Comparison of ENCODE assay signal across 29 cellular contexts in genomic region chr9:3650994-3651622, GRCh38.
A peak's percentile ranks its signal among the peaks of the same experiment; 100 is the strongest.
DNase-seq lines count a peak whose midpoint lies in the region; ATAC-seq, FAIRE-seq and TF ChIP-seq lines count a peak whose summit lies in the region.
"Had no signal": no experiment of that assay in that cellular context is flagged by ENCODE, and none has a peak within 500 bp of the region (broad histone marks: within the 10 kb centered on the region; RNA-seq: fewer than 3 reads in every experiment).

No MANE protein-coding gene starts in this region.

- no peaks in the 10 kb centered on the region for H4K20me1 ChIP-seq in K562 (replicated peaks; ENCODE audit: control insufficient read depth, insufficient read depth, low read length)

- CTCF ChIA-PET in K562 (lab: Yijun Ruan, JAX; ENCODE audit: low intra/inter-chr PET ratio) = no interaction called here

- TF ChIP-seq RAD21 in K562 (CRISPR knock-in tag; conservative IDR thresholded peaks at IDR 0.05 in 1 of 2, IDR thresholded peaks at IDR 0.05 in 1 of 2) = no peak

- intact Hi-C loops in K562 (cut with micrococcal nuclease) = no loop called here

- H2AFZ ChIP-seq in K562 (ENCODE audit: low read depth, low read length) = no peak overlapping the region
- H2AFZ ChIP-seq: GM23338 had no signal

- peak; percentile 58 for FAIRE-seq in GM12892 (lab: Jason Lieb, UNC)
- FAIRE-seq in K562 (lab: Jason Lieb, UNC) = no peak
- FAIRE-seq: bronchial epithelial cell, islet of Langerhans had no signal

- no peak for TF ChIP-seq EP300 in K562 (IDR thresholded peaks at IDR 0.05; ENCODE audit: low read length)

- no peaks in the 10 kb centered on the region for H3K36me3 ChIP-seq in K562 (ENCODE audit: control insufficient read depth, insufficient read depth, low read length)
- H3K36me3 ChIP-seq: left ventricle myocardium inferior, spleen, upper lobe of left lung, WERI-Rb-1 had no signal

- H3K9me3 ChIP-seq in K562 (replicated peaks; ENCODE audit: control insufficient read depth, insufficient read depth, low read depth, low read length) = no peaks in the 10 kb centered on the region
- H3K9me3 ChIP-seq: Caco-2, left ventricle myocardium inferior, SK-N-SH, spleen, upper lobe of left lung had no signal

- no peaks in the 10 kb centered on the region for H3K4me1 ChIP-seq in K562 (replicated peaks in 1 of 2; ENCODE audit: control insufficient read depth in 2 of 2, insufficient read depth in 2 of 2, low read length in 2 of 2)
- H3K4me1 ChIP-seq: Caco-2, left ventricle myocardium inferior, spleen, upper lobe of left lung had no signal

- no peak overlapping the region for H3K4me3 ChIP-seq in K562
- H3K4me3 ChIP-seq: GM23338, left ventricle myocardium inferior, spleen, upper lobe of left lung had no signal

- no peaks in the 10 kb centered on the region for H3K79me2 ChIP-seq in K562 (ENCODE audit: control insufficient read depth, insufficient read depth, low read length)

- H3K9ac ChIP-seq in K562 (ENCODE audit: insufficient read depth in 1 of 2, low read depth in 2 of 2, low read length in 2 of 2) = no peak overlapping the region
- H3K9ac ChIP-seq: SK-N-SH had no signal

- BruUV-seq in K562 (replicated peaks; lab: Mats Ljungman, UMichigan) = no TSS peak

- ATAC-seq in GM19351 (IDR thresholded peaks at IDR 0.05; ENCODE audit: unreplicated experiment) (peak; percentile 60), HG03521 (IDR thresholded peaks at IDR 0.05; ENCODE audit: unreplicated experiment) (peak; percentile 53), K562 (no peak), GM18873 (IDR thresholded peaks at IDR 0.05; ENCODE audit: low FRiP score, unreplicated experiment) (no peak), GM19035 (IDR thresholded peaks at IDR 0.05; ENCODE audit: unreplicated experiment) (no peak)
- ATAC-seq: activated naive CD4-positive, alpha-beta T cell treated with anti-CD3 and anti-CD28 coated beads, Interleukin-2, amount 50 U/mL, for 72 hours; GM23338; right cardiac atrium had no signal

- H3K27ac ChIP-seq in K562 (ENCODE audit: extremely low read depth, low read depth, low read length) = no peak overlapping the region
- H3K27ac ChIP-seq: C4-2B, epithelial cell of prostate, left ventricle myocardium inferior, spleen, upper lobe of left lung, WERI-Rb-1 had no signal

- no peak for TF ChIP-seq POLR2A in GM12892 (IDR thresholded peaks at IDR 0.05; ENCODE audit: low read depth, low read length)
- TF ChIP-seq POLR2A in K562 (conservative IDR thresholded peaks at IDR 0.05) = no peak

- H3K4me2 ChIP-seq in K562 (ENCODE audit: insufficient read depth, low read length) = no peak overlapping the region
- H3K4me2 ChIP-seq: GM23338, SK-N-SH had no signal

- POLR2A ChIA-PET in K562 (lab: Yijun Ruan, JAX) = no interaction called here

- 15% methylated on average over 5 of the region's 5 CpGs for WGBS in K562 (ENCODE audit: insufficient coverage, low coverage, missing lambda C conversion rate)

- in situ Hi-C loops in K562 (cut with MboI) = no loop called here

- DNase-seq in GM12892 (ENCODE audit: insufficient read length) (no peak), K562 (ENCODE audit: extremely low read depth in 1 of 4, low spot score in 3 of 4) (no peak), T-helper 9 cell (no peak)
- DNase-seq: activated CD4-positive, alpha-beta T cell treated with anti-CD3 and anti-CD28 coated beads, Interleukin-2, amount 10 ng/mL, durations not matched to agents 7 days and 5 days; Caco-2; effector CD4-positive, alpha-beta T cell; GF-D8; Karpas-422; left ventricle myocardium inferior; MV-4-11; NCI-H146; NCI-H446; posterior cingulate gyrus; right cardiac atrium; SK-N-SH; spleen; substantia nigra; upper lobe of left lung; WERI-Rb-1 had no signal

- H3K9me1 ChIP-seq in K562 (ENCODE audit: control insufficient read depth, insufficient read depth, low read length) = no peaks in the 10 kb centered on the region

- no peak for TF ChIP-seq CTCF in K562 (IDR thresholded peaks at IDR 0.05 in 2 of 3, conservative IDR thresholded peaks at IDR 0.05 in 1 of 3; ENCODE audit: insufficient read depth in 2 of 3, low read depth in 1 of 3, low read length in 3 of 3)

- H3K27me3 ChIP-seq in K562 (ENCODE audit: control insufficient read depth in 2 of 2, insufficient read depth in 2 of 2, low read length in 2 of 2) = no peaks in the 10 kb centered on the region
- H3K27me3 ChIP-seq: spleen, upper lobe of left lung had no signal

TF ChIP-seq in K562, 482 proteins besides CTCF, POLR2A, EP300 and RAD21:
- TF ChIP-seq HDGF (IDR thresholded peaks at IDR 0.05) (no peak), PRDM10 (IDR thresholded peaks at IDR 0.05; ENCODE audit: partially characterized antibody) (peak; percentile 35)

Comparison
In these comparisons a context has a peak if more than half of its experiments do, and no peak if none do; other contexts are left out.
1. ATAC-seq: peak in GM19351 (single experiment) and HG03521 (single experiment); none in K562 (single experiment), GM18873 (single experiment) and GM19035 (single experiment).